ENCODE assay signal across 32 cellular contexts in the genomic region with DNA sequence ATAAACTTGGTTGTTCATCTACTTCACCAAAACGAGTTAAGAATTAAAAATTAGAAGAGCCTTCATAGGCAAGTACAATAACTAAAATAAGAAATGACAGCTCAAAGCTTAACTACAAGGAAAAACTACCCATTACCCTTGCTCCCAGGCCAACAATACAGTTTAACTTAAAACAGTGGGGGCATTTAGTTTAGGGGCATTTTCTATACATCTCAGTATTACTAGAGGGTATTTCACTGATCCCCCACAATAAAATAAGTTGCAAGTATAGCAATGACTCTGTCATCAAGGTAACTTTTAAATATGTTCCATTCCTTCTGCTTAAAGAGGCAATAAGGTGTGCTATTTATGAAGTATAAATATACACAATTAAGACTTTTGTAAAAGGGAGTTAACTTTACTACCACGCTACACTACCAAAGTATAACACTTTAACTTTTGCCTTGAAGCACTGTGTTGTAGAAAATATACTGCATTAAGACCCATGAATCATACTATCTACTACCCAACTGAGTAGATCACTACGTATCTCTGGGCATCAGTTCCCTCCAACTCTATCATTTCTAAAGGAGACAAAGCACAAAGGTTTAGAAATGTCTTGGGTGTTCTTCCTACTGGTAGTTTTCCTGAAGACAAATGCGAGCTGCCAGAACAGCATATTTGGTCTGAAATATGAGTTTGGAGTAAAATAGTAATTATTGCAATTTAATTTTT. TPM values are rescaled to one million over a fixed set of nuclear protein-coding genes. Genes with fewer than 3 reads are reported as not detected.
"Had no signal": no experiment of that assay in that cellular context is flagged by ENCODE, and none has a peak within 500 bp of the region (broad histone marks: within the 10 kb centered on the region; RNA-seq: fewer than 3 reads in every experiment).

No MANE protein-coding gene starts in this region.

- FAIRE-seq: endothelial cell of umbilical vein, keratinocyte, small intestine had no signal

- H3K27me3 ChIP-seq: ascending aorta, cardiac muscle cell, dorsolateral prefrontal cortex, ovary, sigmoid colon, tibial nerve had no signal

- H3K27me3 Mint-ChIP-seq: activated CD4-positive, alpha-beta memory T cell treated with anti-CD3 and anti-CD28 coated beads, Interleukin-2, amount 10 ng/mL, durations not matched to agents 7 days and 5 days; activated CD4-positive, alpha-beta T cell treated with anti-CD3 and anti-CD28 coated beads, Interleukin-2, amount 10 ng/mL, durations not matched to agents 7 days and 5 days; activated CD8-positive, alpha-beta memory T cell treated with anti-CD3 and anti-CD28 coated beads, Interleukin-2, amount 10 ng/mL, durations not matched to agents 7 days and 5 days; activated naive CD4-positive, alpha-beta T cell treated with anti-CD3 and anti-CD28 coated beads, Interleukin-2, amount 10 ng/mL, durations not matched to agents 7 days and 5 days; activated naive CD8-positive, alpha-beta T cell treated with anti-CD3 and anti-CD28 coated beads, Interleukin-2, amount 10 ng/mL, durations not matched to agents 7 days and 5 days; brain; stimulated activated memory B cell treated with anti-CD40 and anti-IgM and Interleukin-4, amounts not matched to agents 10 μg/mL and 1 μg/mL and 100 μg/mL, for 72 hours had no signal

- ATAC-seq: activated CD8-positive, alpha-beta memory T cell treated with anti-CD3 and anti-CD28 coated beads, Interleukin-2, amount 10 ng/mL, durations not matched to agents 7 days and 5 days; esophagus mucosa; left cardiac atrium; left ventricle myocardium superior; stimulated activated memory B cell treated with anti-CD40 and anti-IgM and Interleukin-4, amounts not matched to agents 10 μg/mL and 1 μg/mL and 100 μg/mL, for 72 hours; WTC11 had no signal

- DNase-seq: activated CD4-positive, alpha-beta memory T cell treated with anti-CD3 and anti-CD28 coated beads, Interleukin-2, amount 10 ng/mL, durations not matched to agents 7 days and 5 days; activated CD4-positive, alpha-beta T cell treated with anti-CD3 and anti-CD28 coated beads for 1 hour; activated CD4-positive, alpha-beta T cell treated with anti-CD3 and anti-CD28 coated beads, Interleukin-2, amount 10 ng/mL, durations not matched to agents 7 days and 5 days; activated CD8-positive, alpha-beta memory T cell treated with anti-CD3 and anti-CD28 coated beads, Interleukin-2, amount 10 ng/mL, durations not matched to agents 7 days and 5 days; activated gamma-delta T cell; activated naive CD4-positive, alpha-beta T cell treated with anti-CD3 and anti-CD28 coated beads, Interleukin-2, amount 10 ng/mL, durations not matched to agents 7 days and 5 days; activated naive CD8-positive, alpha-beta T cell treated with anti-CD3 and anti-CD28 coated beads, Interleukin-2, amount 10 ng/mL, durations not matched to agents 7 days and 5 days; dorsolateral prefrontal cortex; effector memory CD4-positive, alpha-beta T cell; foreskin fibroblast; head of caudate nucleus; hippocampal formation; left cardiac atrium; left ventricle myocardium superior; nephron progenitor cell; ovary; retina; sigmoid colon; small intestine; stimulated activated CD4-positive, alpha-beta T cell treated with anti-CD3 and anti-CD28 coated beads, Interleukin-4, amount 100 ng/mL, for 24 hours had no signal

- H3K9me3 Mint-ChIP-seq: activated CD4-positive, alpha-beta memory T cell treated with anti-CD3 and anti-CD28 coated beads, Interleukin-2, amount 10 ng/mL, durations not matched to agents 7 days and 5 days; activated CD4-positive, alpha-beta T cell treated with anti-CD3 and anti-CD28 coated beads, Interleukin-2, amount 10 ng/mL, durations not matched to agents 7 days and 5 days; activated naive CD4-positive, alpha-beta T cell treated with anti-CD3 and anti-CD28 coated beads, Interleukin-2, amount 10 ng/mL, durations not matched to agents 7 days and 5 days; activated naive CD8-positive, alpha-beta T cell treated with anti-CD3 and anti-CD28 coated beads, Interleukin-2, amount 10 ng/mL, durations not matched to agents 7 days and 5 days; brain; nephron progenitor cell; stimulated activated memory B cell treated with anti-CD40 and anti-IgM and Interleukin-4, amounts not matched to agents 10 μg/mL and 1 μg/mL and 100 μg/mL, for 72 hours; WTC11 had no signal

- H3K4me3 ChIP-seq: ascending aorta, cardiac muscle cell, coronary artery, dorsolateral prefrontal cortex, ovary, prostate gland, sigmoid colon, tibial nerve had no signal

- H3K9me3 ChIP-seq: ascending aorta, ovary, prostate gland, sigmoid colon, tibial nerve had no signal

- H3K4me3 Mint-ChIP-seq: activated CD4-positive, alpha-beta memory T cell treated with anti-CD3 and anti-CD28 coated beads, Interleukin-2, amount 10 ng/mL, durations not matched to agents 7 days and 5 days; activated CD4-positive, alpha-beta T cell treated with anti-CD3 and anti-CD28 coated beads, Interleukin-2, amount 10 ng/mL, durations not matched to agents 7 days and 5 days; activated CD8-positive, alpha-beta memory T cell treated with anti-CD3 and anti-CD28 coated beads, Interleukin-2, amount 10 ng/mL, durations not matched to agents 7 days and 5 days; activated naive CD4-positive, alpha-beta T cell treated with anti-CD3 and anti-CD28 coated beads, Interleukin-2, amount 10 ng/mL, durations not matched to agents 7 days and 5 days; activated naive CD8-positive, alpha-beta T cell treated with anti-CD3 and anti-CD28 coated beads, Interleukin-2, amount 10 ng/mL, durations not matched to agents 7 days and 5 days; brain; nephron progenitor cell; stimulated activated memory B cell treated with anti-CD40 and anti-IgM and Interleukin-4, amounts not matched to agents 10 μg/mL and 1 μg/mL and 100 μg/mL, for 72 hours; WTC11 had no signal

- H3K4me1 Mint-ChIP-seq: activated CD4-positive, alpha-beta memory T cell treated with anti-CD3 and anti-CD28 coated beads, Interleukin-2, amount 10 ng/mL, durations not matched to agents 7 days and 5 days; activated CD4-positive, alpha-beta T cell treated with anti-CD3 and anti-CD28 coated beads, Interleukin-2, amount 10 ng/mL, durations not matched to agents 7 days and 5 days; activated CD8-positive, alpha-beta memory T cell treated with anti-CD3 and anti-CD28 coated beads, Interleukin-2, amount 10 ng/mL, durations not matched to agents 7 days and 5 days; activated naive CD4-positive, alpha-beta T cell treated with anti-CD3 and anti-CD28 coated beads, Interleukin-2, amount 10 ng/mL, durations not matched to agents 7 days and 5 days; activated naive CD8-positive, alpha-beta T cell treated with anti-CD3 and anti-CD28 coated beads, Interleukin-2, amount 10 ng/mL, durations not matched to agents 7 days and 5 days; brain; nephron progenitor cell; stimulated activated memory B cell treated with anti-CD40 and anti-IgM and Interleukin-4, amounts not matched to agents 10 μg/mL and 1 μg/mL and 100 μg/mL, for 72 hours had no signal

- H3K27ac Mint-ChIP-seq: activated CD4-positive, alpha-beta memory T cell treated with anti-CD3 and anti-CD28 coated beads, Interleukin-2, amount 10 ng/mL, durations not matched to agents 7 days and 5 days; activated CD4-positive, alpha-beta T cell treated with anti-CD3 and anti-CD28 coated beads, Interleukin-2, amount 10 ng/mL, durations not matched to agents 7 days and 5 days; activated CD8-positive, alpha-beta memory T cell treated with anti-CD3 and anti-CD28 coated beads, Interleukin-2, amount 10 ng/mL, durations not matched to agents 7 days and 5 days; activated naive CD4-positive, alpha-beta T cell treated with anti-CD3 and anti-CD28 coated beads, Interleukin-2, amount 10 ng/mL, durations not matched to agents 7 days and 5 days; activated naive CD8-positive, alpha-beta T cell treated with anti-CD3 and anti-CD28 coated beads, Interleukin-2, amount 10 ng/mL, durations not matched to agents 7 days and 5 days; brain; nephron progenitor cell; stimulated activated memory B cell treated with anti-CD40 and anti-IgM and Interleukin-4, amounts not matched to agents 10 μg/mL and 1 μg/mL and 100 μg/mL, for 72 hours; WTC11 had no signal

- H3K36me3 ChIP-seq: ovary, prostate gland, tibial nerve had no signal

- H3K4me1 ChIP-seq: ascending aorta, prostate gland, sigmoid colon, tibial nerve had no signal

- H3K27ac ChIP-seq: ascending aorta, cardiac muscle cell, coronary artery, dorsolateral prefrontal cortex, ovary, prostate gland, sigmoid colon, tibial nerve had no signal

RNA-seq across cellular contexts. Expression of a gene that starts 58.6 kb away (rescaled TPM):
- total RNA-seq: activated CD4-positive, alpha-beta memory T cell treated with anti-CD3 and anti-CD28 coated beads, Interleukin-2, amount 10 ng/mL, durations not matched to agents 7 days and 5 days; activated CD4-positive, alpha-beta T cell treated with anti-CD3 and anti-CD28 coated beads, Interleukin-2, amount 10 ng/mL, durations not matched to agents 7 days and 5 days; activated CD8-positive, alpha-beta memory T cell treated with anti-CD3 and anti-CD28 coated beads, Interleukin-2, amount 10 ng/mL, durations not matched to agents 7 days and 5 days; activated naive CD8-positive, alpha-beta T cell treated with anti-CD3 and anti-CD28 coated beads, Interleukin-2, amount 10 ng/mL, durations not matched to agents 7 days and 5 days; ascending aorta; T-helper 1 cell treated with Interleukin-12 subunit alpha and Interleukin-12 subunit beta and Interleukin-4 antibody, amounts not matched to agents 30 ng/mL and 1 ng/mL, for 36 hours had no signal
- polyA plus RNA-seq: keratinocyte had no signal
